In genomic region chr21:32245971-32246370, GRCh38 we compare ENCODE assay signal across 39 cellular contexts. TPM values are rescaled to one million over a fixed set of nuclear protein-coding genes. Genes with fewer than 3 reads are reported as not detected.
"Had no signal": no experiment of that assay in that cellular context is flagged by ENCODE, and none has a peak within 500 bp of the region (broad histone marks: within the 10 kb centered on the region; RNA-seq: fewer than 3 reads in every experiment).

No MANE protein-coding gene starts in this region.

- DNase-seq: activated B cell treated with CpG ODN at 0.5 μM for 24 hours; activated CD4-positive, alpha-beta memory T cell treated with anti-CD3 and anti-CD28 coated beads for 36 hours; activated CD4-positive, alpha-beta T cell treated with anti-CD3 and anti-CD28 coated beads for 4 hours; activated CD4-positive, alpha-beta T cell treated with anti-CD3 and anti-CD28 coated beads, Interleukin-2, amount 10 ng/mL, durations not matched to agents 24 days and 14 days; activated CD4-positive, alpha-beta T cell treated with anti-CD3 and anti-CD28 coated beads, Interleukin-2, amount 50 U/mL, for 1 hour; activated CD4-positive, alpha-beta T cell treated with anti-CD3 and anti-CD28 coated beads, Interleukin-2, amount 50 U/mL, for 4 hours; activated CD4-positive, CD25-positive, alpha-beta regulatory T cell treated with anti-CD3 and anti-CD28 coated beads, Interleukin-2, amount 50 U/mL, for 72 hours; activated CD8-positive, alpha-beta memory T cell treated with anti-CD3 and anti-CD28 coated beads, Interleukin-2, amount 50 U/mL, for 4 hours; activated CD8-positive, alpha-beta T cell treated with anti-CD3 and anti-CD28 coated beads for 36 hours; activated effector memory CD4-positive, alpha-beta T cell treated with anti-CD3 and anti-CD28 coated beads, Interleukin-2, amount 50 U/mL, for 16 hours; activated gamma-delta T cell treated with Interleukin-2 at 50 U/mL for 16 hours; activated naive CD4-positive, alpha-beta T cell; activated naive CD4-positive, alpha-beta T cell treated with anti-CD3 and anti-CD28 coated beads for 36 hours; activated naive CD4-positive, alpha-beta T cell treated with anti-CD3 and anti-CD28 coated beads, Interleukin-2, amount 50 U/mL, for 16 hours; activated naive CD8-positive, alpha-beta T cell treated with anti-CD3 and anti-CD28 coated beads for 36 hours; activated T-cell treated with anti-CD3 and anti-CD28 coated beads for 4 hours; activated T-cell treated with anti-CD3 and anti-CD28 coated beads, Interleukin-2, amount 50 U/mL, for 1 hour; activated T-cell treated with anti-CD3 and anti-CD28 coated beads, Interleukin-2, amount 50 U/mL, for 4 hours; activated T-cell treated with anti-CD3 and anti-CD28 coated beads, Interleukin-2, amount 50 U/mL, for 72 hours; amniotic stem cell; aorta; body of pancreas; brain microvascular endothelial cell; central memory CD4-positive, alpha-beta T cell; T-helper 1 cell; T-helper 2 cell; T-helper 9 cell had no signal

- ATAC-seq: activated CD8-positive, alpha-beta T cell treated with anti-CD3 and anti-CD28 coated beads for 36 hours; activated naive CD4-positive, alpha-beta T cell treated with anti-CD3 and anti-CD28 coated beads, Interleukin-2, amount 50 U/mL, for 72 hours; activated T-cell treated with anti-CD3 and anti-CD28 coated beads, Interleukin-2, amount 50 U/mL, for 4 hours; activated T-cell treated with anti-CD3 and anti-CD28 coated beads, Interleukin-2, amount 50 U/mL, for 72 hours; activated T-helper 17 cell treated with anti-CD3 and anti-CD28 coated beads, Interleukin-2, amount 50 U/mL, for 72 hours; body of pancreas had no signal

- H3K36me3 Mint-ChIP-seq: activated CD4-positive, alpha-beta memory T cell treated with anti-CD3 and anti-CD28 coated beads for 36 hours; activated naive CD8-positive, alpha-beta T cell treated with anti-CD3 and anti-CD28 coated beads for 36 hours had no signal

- H3K9me3 Mint-ChIP-seq: activated naive CD4-positive, alpha-beta T cell treated with anti-CD3 and anti-CD28 coated beads, Interleukin-2, amount 50 U/mL, for 72 hours; activated T-helper 17 cell treated with anti-CD3 and anti-CD28 coated beads, Interleukin-2, amount 50 U/mL, for 72 hours had no signal

- H3K9me3 ChIP-seq: adrenal gland, body of pancreas, breast epithelium had no signal

- H3K36me3 ChIP-seq: adrenal gland, brain microvascular endothelial cell, breast epithelium had no signal

- H3K27ac ChIP-seq: adrenal gland, body of pancreas, brain microvascular endothelial cell, breast epithelium, VCaP had no signal

- H3K27me3 ChIP-seq: adrenal gland, body of pancreas, breast epithelium had no signal

- H3K27ac Mint-ChIP-seq: activated B cell treated with CpG ODN at 0.5 μM for 24 hours; activated CD4-positive, alpha-beta memory T cell treated with anti-CD3 and anti-CD28 coated beads for 36 hours; activated CD4-positive, alpha-beta T cell treated with anti-CD3 and anti-CD28 coated beads, Interleukin-2, amount 10 ng/mL, durations not matched to agents 24 days and 14 days; activated CD8-positive, alpha-beta T cell treated with anti-CD3 and anti-CD28 coated beads for 36 hours; activated naive CD4-positive, alpha-beta T cell treated with anti-CD3 and anti-CD28 coated beads for 36 hours; activated naive CD4-positive, alpha-beta T cell treated with anti-CD3 and anti-CD28 coated beads, Interleukin-2, amount 50 U/mL, for 72 hours; activated naive CD8-positive, alpha-beta T cell treated with anti-CD3 and anti-CD28 coated beads for 36 hours; activated T-cell treated with anti-CD3 and anti-CD28 coated beads, Interleukin-2, amount 50 U/mL, for 72 hours; activated T-helper 1 cell treated with anti-CD3 and anti-CD28 coated beads, Interleukin-12 subunit alpha, Interleukin-12 subunit beta, Interleukin-2, Interleukin-4 antibody, amounts not matched to agents 30 ng/mL and 10 ng/mL and 1 ng/mL, durations not matched to agents 14 hours and 24 hours and 36 hours; activated T-helper 17 cell treated with anti-CD3 and anti-CD28 coated beads, Interleukin-2, amount 50 U/mL, for 72 hours; T-helper 1 cell treated with Interleukin-12 subunit alpha and Interleukin-12 subunit beta and Interleukin-4 antibody, amounts not matched to agents 30 μg/mL and 1 μg/mL, for 36 hours; T-helper 2 cell treated with Interferon-gamma antibody and Interleukin-4, amounts not matched to agents 5 μg/mL and 100 μg/mL, for 36 hours had no signal

- H3K4me1 Mint-ChIP-seq: activated B cell treated with CpG ODN at 0.5 μM for 24 hours had no signal

- FAIRE-seq: astrocyte, TTC549 had no signal

- H3K4me3 Mint-ChIP-seq: activated B cell treated with CpG ODN at 0.5 μM for 24 hours; activated CD4-positive, alpha-beta memory T cell treated with anti-CD3 and anti-CD28 coated beads for 36 hours; activated CD4-positive, alpha-beta T cell treated with anti-CD3 and anti-CD28 coated beads, Interleukin-2, amount 10 ng/mL, durations not matched to agents 24 days and 14 days; activated CD8-positive, alpha-beta T cell treated with anti-CD3 and anti-CD28 coated beads for 36 hours; activated naive CD4-positive, alpha-beta T cell treated with anti-CD3 and anti-CD28 coated beads for 36 hours; activated naive CD8-positive, alpha-beta T cell treated with anti-CD3 and anti-CD28 coated beads for 36 hours; activated T-cell treated with anti-CD3 and anti-CD28 coated beads, Interleukin-2, amount 50 U/mL, for 4 hours; activated T-cell treated with anti-CD3 and anti-CD28 coated beads, Interleukin-2, amount 50 U/mL, for 72 hours; activated T-helper 1 cell treated with anti-CD3 and anti-CD28 coated beads, Interleukin-12 subunit alpha, Interleukin-12 subunit beta, Interleukin-2, Interleukin-4 antibody, amounts not matched to agents 30 ng/mL and 10 ng/mL and 1 ng/mL, durations not matched to agents 14 hours and 24 hours and 36 hours; activated T-helper 17 cell treated with anti-CD3 and anti-CD28 coated beads, Interleukin-2, amount 50 U/mL, for 72 hours; T-helper 1 cell treated with Interleukin-12 subunit alpha and Interleukin-12 subunit beta and Interleukin-4 antibody, amounts not matched to agents 30 μg/mL and 1 μg/mL, for 36 hours; T-helper 2 cell treated with Interferon-gamma antibody and Interleukin-4, amounts not matched to agents 5 μg/mL and 100 μg/mL, for 36 hours had no signal

- H3K4me3 ChIP-seq: adrenal gland, body of pancreas, breast epithelium had no signal

- H3K4me1 ChIP-seq: adrenal gland, body of pancreas, breast epithelium had no signal

RNA-seq across cellular contexts. Expression of gene MRAP, which starts 52.7 kb away (rescaled TPM):
- total RNA-seq: activated B cell treated with CpG ODN at 0.5 μM for 24 hours; activated CD4-positive, alpha-beta memory T cell treated with anti-CD3 and anti-CD28 coated beads for 36 hours; activated CD4-positive, alpha-beta T cell treated with anti-CD3 and anti-CD28 coated beads, Interleukin-2, amount 10 ng/mL, durations not matched to agents 24 days and 14 days; activated CD8-positive, alpha-beta memory T cell treated with anti-CD3 and anti-CD28 coated beads for 36 hours; activated CD8-positive, alpha-beta T cell treated with anti-CD3 and anti-CD28 coated beads for 36 hours; activated naive CD4-positive, alpha-beta T cell treated with anti-CD3 and anti-CD28 coated beads for 36 hours; activated naive CD4-positive, alpha-beta T cell treated with anti-CD3 and anti-CD28 coated beads, Interleukin-2, amount 50 U/mL, for 72 hours; activated naive CD8-positive, alpha-beta T cell treated with anti-CD3 and anti-CD28 coated beads for 36 hours; activated T-cell treated with anti-CD3 and anti-CD28 coated beads, Interleukin-2, amount 50 U/mL, for 4 hours; activated T-cell treated with anti-CD3 and anti-CD28 coated beads, Interleukin-2, amount 50 U/mL, for 72 hours; activated T-helper 1 cell treated with anti-CD3 and anti-CD28 coated beads, Interleukin-12 subunit alpha, Interleukin-12 subunit beta, Interleukin-2, Interleukin-4 antibody, amounts not matched to agents 30 ng/mL and 10 ng/mL and 1 ng/mL, durations not matched to agents 14 hours and 24 hours and 36 hours; activated T-helper 17 cell treated with anti-CD3 and anti-CD28 coated beads, Interleukin-2, amount 50 U/mL, for 72 hours; astrocyte; cardiac septum had no signal
